ENCODE assay signal across 8 cellular contexts in the genomic region with DNA sequence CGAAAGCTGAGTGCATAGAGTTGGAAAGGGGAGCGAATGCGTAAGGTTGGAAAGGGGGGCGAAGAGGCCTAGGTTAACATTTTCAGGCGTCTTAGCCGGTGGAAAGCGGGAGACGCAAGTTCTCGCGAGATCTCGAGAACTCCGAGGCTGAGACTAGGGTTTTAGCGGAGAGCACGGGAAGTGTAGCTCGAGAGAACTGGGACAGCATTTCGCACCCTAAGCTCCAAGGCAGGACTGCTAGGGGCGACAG. TPM values are rescaled to one million over a fixed set of nuclear protein-coding genes. Genes with fewer than 3 reads are reported as not detected.
DNase-seq lines count a peak whose midpoint lies in the region; TF ChIP-seq lines count a peak whose summit lies in the region.

No MANE protein-coding gene starts in this region.

- H3K9ac ChIP-seq in Loucy (ENCODE audit: low read depth, low read length, poor library complexity, severe bottlenecking): peak overlapping the region; percentile 100

- H3K4me2 ChIP-seq in Loucy (ENCODE audit: low read depth, low read length, poor library complexity, severe bottlenecking): peak overlapping the region; percentile 84

- no peaks in the 10 kb centered on the region for H3K27me3 ChIP-seq in H7 (ENCODE audit: control insufficient read depth, insufficient read depth, low read length)
- H3K27me3 ChIP-seq in Loucy (ENCODE audit: insufficient read depth, low read length, poor library complexity, severe bottlenecking): peaks cover 8% of the 10 kb centered on the region

- peak overlapping the region; percentile 73 for H3K4me3 ChIP-seq in H7 (ENCODE audit: insufficient read depth, low read depth, low read length)
- H3K4me3 ChIP-seq in Loucy (ENCODE audit: low read length, poor library complexity, severe bottlenecking): peak overlapping the region; percentile 100

- H3K9me3 ChIP-seq in Loucy (ENCODE audit: insufficient read depth, low read depth, low read length): no peaks in the 10 kb centered on the region

- CTCF ChIA-PET in RWPE1 (lab: Yijun Ruan, JAX): no interaction called here

- peaks cover 2% of the 10 kb centered on the region; the same call in 1 of the 2 replicates for H3F3A ChIP-seq in Loucy (ENCODE audit: low read depth)

- peaks cover 41% of the 10 kb centered on the region for H4K20me1 ChIP-seq in Loucy (ENCODE audit: insufficient read depth, low read length, poor library complexity, severe bottlenecking)

- TF ChIP-seq CTCF in Loucy (conservative IDR thresholded peaks at IDR 0.05; ENCODE audit: low read length) (no peak), RWPE1 (conservative IDR thresholded peaks at IDR 0.05; ENCODE audit: low read depth) (no peak)

- H3K27ac ChIP-seq in RWPE1 (peak overlapping the region; percentile 98), caudate nucleus (ENCODE audit: low read depth, low read length) (peak overlapping the region; percentile 100)

- DNase-seq in NCI-H187 (lab: John Stamatoyannopoulos, UW): peak; percentile 29 to 63
- DNase-seq in NCI-H187 treated with DMSO at 0.1 percent for 48 hours (lab: John Stamatoyannopoulos, UW): no peak
- no peak for DNase-seq in H7
- peak; percentile 65 for DNase-seq in RWPE1 (ENCODE audit: low spot score)
- peak in 16 of 61 donors; percentile 44 to 95 (median 78) for DNase-seq in caudate nucleus (lab: John Stamatoyannopoulos, UW)
- peak; percentile 82 for DNase-seq in kidney glomerular epithelial cell (lab: John Stamatoyannopoulos, UW)
- peak in 4 of 6 experiments; percentile 72 to 97 (median 80) for DNase-seq in stimulated activated naive CD4-positive, alpha-beta T cell (lab: John Stamatoyannopoulos, UW)

- H3K36me3 ChIP-seq in H7 (replicated peaks; ENCODE audit: control insufficient read depth, insufficient read depth, low read length): peaks cover 1% of the 10 kb centered on the region
- H3K36me3 ChIP-seq in Loucy (ENCODE audit: insufficient read depth, low read length): peaks cover 17% of the 10 kb centered on the region

- H2AFZ ChIP-seq in Loucy (ENCODE audit: low read length): peak overlapping the region; percentile 83

- peaks cover 60% of the 10 kb centered on the region for H3K79me2 ChIP-seq in Loucy (ENCODE audit: insufficient read depth, low read length)

- no peaks in the 10 kb centered on the region for H3K9me2 ChIP-seq in Loucy (replicated peaks; ENCODE audit: low read depth, low read length)

- H3K4me1 ChIP-seq in Loucy (ENCODE audit: insufficient read depth, low read length, poor library complexity, severe bottlenecking): peaks cover 10% of the 10 kb centered on the region

- POLR2A ChIA-PET in RWPE1 (lab: Yijun Ruan, JAX; ENCODE audit: low non-redundant PET): interaction anchor here (0.6 kb wide), 1 partner anchor 38 kb away, joined by 3 read pairs; no protein-coding TSS in a partner anchor

RNA-seq across cellular contexts. Expression of a gene that starts 0.3 kb away (rescaled TPM):
- 186 and 198 TPM in 2 replicates for total RNA-seq in H7 (2014; rRNA removed; shearing (Covaris generic))

Comparison
In these comparisons a context has a peak if more than half of its experiments do, and no peak if none do; other contexts are left out.
1. DNase-seq: peak in NCI-H187 (2 of 2), RWPE1 (single experiment), kidney glomerular epithelial cell (single experiment) and stimulated activated naive CD4-positive, alpha-beta T cell (4 of 6); none in NCI-H187 treated with DMSO at 0.1 percent for 48 hours (single experiment) and H7 (single experiment).